In the genomic region with DNA sequence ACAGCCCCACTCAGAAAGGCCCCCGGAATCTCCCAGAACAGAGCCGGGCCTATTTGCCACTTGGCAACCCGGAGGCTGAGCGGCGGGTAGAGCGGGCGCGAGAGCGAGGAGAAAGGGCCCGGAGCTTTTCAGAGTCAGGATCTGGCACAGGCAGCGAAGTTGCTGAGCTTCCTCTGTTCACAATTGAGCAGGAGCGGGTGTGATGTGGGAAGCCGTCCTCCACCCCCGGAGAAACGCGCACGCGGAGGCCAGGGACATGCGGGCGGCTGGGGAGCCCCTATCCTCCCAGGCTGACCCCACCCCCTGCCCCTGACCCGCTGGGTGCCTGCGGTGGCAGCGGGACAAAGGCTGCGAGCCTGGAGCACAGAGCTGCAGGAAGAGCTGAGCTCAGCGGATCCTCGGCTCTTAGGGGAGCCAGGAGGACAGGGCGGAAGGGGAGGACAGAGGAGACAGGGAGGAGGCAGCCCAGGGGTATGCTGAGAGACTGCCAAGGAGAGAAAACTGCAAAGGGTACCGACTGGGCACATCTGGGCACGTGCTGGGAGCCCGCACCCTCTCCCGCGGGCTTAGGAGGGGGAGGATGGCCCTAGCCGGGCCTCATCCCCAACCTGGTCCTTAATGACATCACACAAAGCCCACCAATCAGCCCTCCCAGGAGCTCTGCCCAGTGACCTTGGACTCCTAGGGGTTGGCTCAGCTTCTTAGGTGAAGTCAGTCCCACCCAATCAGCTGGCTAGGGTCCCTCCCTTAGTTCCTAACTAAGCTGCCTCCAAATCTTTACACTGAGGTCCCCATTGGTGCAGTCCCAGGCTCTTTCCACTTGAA, we compare ENCODE assay signal across 2 cellular contexts.
TF ChIP-seq lines count a peak whose summit lies in the region.

No MANE protein-coding gene starts in this region.

TF ChIP-seq in H1, 55 proteins besides CTCF, POLR2A, EP300 and RAD21:
- TF ChIP-seq SP1 (IDR thresholded peaks at IDR 0.05; ENCODE audit: low read depth, low read length) (peak; percentile 78), CREB1 (IDR thresholded peaks at IDR 0.05) (peak; percentile 44; the same call in 1 of the 2 replicates), MAFK (IDR thresholded peaks at IDR 0.05; ENCODE audit: low read depth, low read length) (peak; percentile 65; the same call in 1 of the 2 replicates), TAF1 (IDR thresholded peaks at IDR 0.05; ENCODE audit: low read depth, low read length) (0 out of 2 replicates have a peak, but pooled peaks have one; percentile 16), ASH2L (IDR thresholded peaks at IDR 0.05; ENCODE audit: low read length) (peak; percentile 44), SIX5 (IDR thresholded peaks at IDR 0.05; ENCODE audit: low read depth, low read length) (no peak), SP2 (IDR thresholded peaks at IDR 0.05; ENCODE audit: low read length) (no peak), GTF2F1 (IDR thresholded peaks at IDR 0.05; ENCODE audit: borderline replicate concordance, low read depth, low read length) (no peak), EZH2 (IDR thresholded peaks at IDR 0.05; ENCODE audit: low read depth, low read length, severe bottlenecking) (no peak)
- TF ChIP-seq, protein P1, sequence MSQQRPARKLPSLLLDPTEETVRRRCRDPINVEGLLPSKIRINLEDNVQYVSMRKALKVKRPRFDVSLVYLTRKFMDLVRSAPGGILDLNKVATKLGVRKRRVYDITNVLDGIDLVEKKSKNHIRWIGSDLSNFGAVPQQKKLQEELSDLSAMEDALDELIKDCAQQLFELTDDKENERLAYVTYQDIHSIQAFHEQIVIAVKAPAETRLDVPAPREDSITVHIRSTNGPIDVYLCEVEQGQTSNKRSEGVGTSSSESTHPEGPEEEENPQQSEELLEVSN (IDR thresholded peaks at IDR 0.05), result peak; percentile 39
- TF ChIP-seq, protein P2, sequence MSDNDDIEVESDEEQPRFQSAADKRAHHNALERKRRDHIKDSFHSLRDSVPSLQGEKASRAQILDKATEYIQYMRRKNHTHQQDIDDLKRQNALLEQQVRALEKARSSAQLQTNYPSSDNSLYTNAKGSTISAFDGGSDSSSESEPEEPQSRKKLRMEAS (IDR thresholded peaks at IDR 0.05), result peak; percentile 65

TF ChIP-seq in SK-N-SH treated with all-trans-retinoic acid at 6 μM for 48 hours, 23 proteins besides CTCF, POLR2A, EP300 and RAD21:
- TF ChIP-seq, protein P3, sequence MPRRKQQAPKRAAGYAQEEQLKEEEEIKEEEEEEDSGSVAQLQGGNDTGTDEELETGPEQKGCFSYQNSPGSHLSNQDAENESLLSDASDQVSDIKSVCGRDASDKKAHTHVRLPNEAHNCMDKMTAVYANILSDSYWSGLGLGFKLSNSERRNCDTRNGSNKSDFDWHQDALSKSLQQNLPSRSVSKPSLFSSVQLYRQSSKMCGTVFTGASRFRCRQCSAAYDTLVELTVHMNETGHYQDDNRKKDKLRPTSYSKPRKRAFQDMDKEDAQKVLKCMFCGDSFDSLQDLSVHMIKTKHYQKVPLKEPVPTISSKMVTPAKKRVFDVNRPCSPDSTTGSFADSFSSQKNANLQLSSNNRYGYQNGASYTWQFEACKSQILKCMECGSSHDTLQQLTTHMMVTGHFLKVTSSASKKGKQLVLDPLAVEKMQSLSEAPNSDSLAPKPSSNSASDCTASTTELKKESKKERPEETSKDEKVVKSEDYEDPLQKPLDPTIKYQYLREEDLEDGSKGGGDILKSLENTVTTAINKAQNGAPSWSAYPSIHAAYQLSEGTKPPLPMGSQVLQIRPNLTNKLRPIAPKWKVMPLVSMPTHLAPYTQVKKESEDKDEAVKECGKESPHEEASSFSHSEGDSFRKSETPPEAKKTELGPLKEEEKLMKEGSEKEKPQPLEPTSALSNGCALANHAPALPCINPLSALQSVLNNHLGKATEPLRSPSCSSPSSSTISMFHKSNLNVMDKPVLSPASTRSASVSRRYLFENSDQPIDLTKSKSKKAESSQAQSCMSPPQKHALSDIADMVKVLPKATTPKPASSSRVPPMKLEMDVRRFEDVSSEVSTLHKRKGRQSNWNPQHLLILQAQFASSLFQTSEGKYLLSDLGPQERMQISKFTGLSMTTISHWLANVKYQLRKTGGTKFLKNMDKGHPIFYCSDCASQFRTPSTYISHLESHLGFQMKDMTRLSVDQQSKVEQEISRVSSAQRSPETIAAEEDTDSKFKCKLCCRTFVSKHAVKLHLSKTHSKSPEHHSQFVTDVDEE (CRISPR knock-in tag; IDR thresholded peaks at IDR 0.05), result no peak
- TF ChIP-seq ZNF70 (CRISPR knock-in tag; IDR thresholded peaks at IDR 0.05) (no peak), ZFP3 (CRISPR knock-in tag; IDR thresholded peaks at IDR 0.05) (no peak), ZNF8 (CRISPR knock-in tag; IDR thresholded peaks at IDR 0.05) (no peak), ZNF565 (CRISPR knock-in tag; conservative IDR thresholded peaks at IDR 0.05; ENCODE audit: low read depth) (no peak), ZFP30 (CRISPR knock-in tag; IDR thresholded peaks at IDR 0.05) (no peak), ESRRG (CRISPR knock-in tag; IDR thresholded peaks at IDR 0.05) (no peak), OSR1 (CRISPR knock-in tag; IDR thresholded peaks at IDR 0.05) (no peak), ISL1 (CRISPR knock-in tag; IDR thresholded peaks at IDR 0.05) (no peak), RARB (CRISPR knock-in tag; IDR thresholded peaks at IDR 0.05) (no peak), ZC3H10 (CRISPR knock-in tag; IDR thresholded peaks at IDR 0.05) (no peak)
- TF ChIP-seq, protein P4, sequence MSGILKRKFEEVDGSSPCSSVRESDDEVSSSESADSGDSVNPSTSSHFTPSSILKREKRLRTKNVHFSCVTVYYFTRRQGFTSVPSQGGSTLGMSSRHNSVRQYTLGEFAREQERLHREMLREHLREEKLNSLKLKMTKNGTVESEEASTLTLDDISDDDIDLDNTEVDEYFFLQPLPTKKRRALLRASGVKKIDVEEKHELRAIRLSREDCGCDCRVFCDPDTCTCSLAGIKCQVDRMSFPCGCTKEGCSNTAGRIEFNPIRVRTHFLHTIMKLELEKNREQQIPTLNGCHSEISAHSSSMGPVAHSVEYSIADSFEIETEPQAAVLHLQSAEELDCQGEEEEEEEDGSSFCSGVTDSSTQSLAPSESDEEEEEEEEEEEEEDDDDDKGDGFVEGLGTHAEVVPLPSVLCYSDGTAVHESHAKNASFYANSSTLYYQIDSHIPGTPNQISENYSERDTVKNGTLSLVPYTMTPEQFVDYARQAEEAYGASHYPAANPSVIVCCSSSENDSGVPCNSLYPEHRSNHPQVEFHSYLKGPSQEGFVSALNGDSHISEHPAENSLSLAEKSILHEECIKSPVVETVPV (CRISPR knock-in tag; IDR thresholded peaks at IDR 0.05), result no peak
TF ChIP-seq in SK-N-SH treated with all-trans-retinoic acid at 6 μM for 48 hours: peak in this region for 0.
